1 cellular context compared by ENCODE assay signal in genomic region chr13:27079421-27079958, GRCh38.
TF ChIP-seq lines count a peak whose summit lies in the region.

No MANE protein-coding gene starts in this region.

TF ChIP-seq in SK-N-SH, 30 proteins besides CTCF, POLR2A, EP300 and RAD21 (continued from another document):
- TF ChIP-seq ZBTB33 (IDR thresholded peaks at IDR 0.05; ENCODE audit: borderline replicate concordance, low read depth) (no peak), POLR2AphosphoS5 (IDR thresholded peaks at IDR 0.05; ENCODE audit: low read depth, low read length) (no peak), TAF1 (IDR thresholded peaks at IDR 0.05; ENCODE audit: borderline replicate concordance, low read depth, low read length) (no peak), JUND (IDR thresholded peaks at IDR 0.05) (0 out of 2 replicates have a peak, but pooled peaks have one; percentile 20), RFX5 (IDR thresholded peaks at IDR 0.05; ENCODE audit: low read length) (no peak), IRF3 (IDR thresholded peaks at IDR 0.05; ENCODE audit: low read depth, low read length) (no peak), SIN3A (IDR thresholded peaks at IDR 0.05; ENCODE audit: borderline replicate concordance, low read depth, low read length) (no peak)
